Comparison of ENCODE assay signal across 2 cellular contexts in the genomic region with DNA sequence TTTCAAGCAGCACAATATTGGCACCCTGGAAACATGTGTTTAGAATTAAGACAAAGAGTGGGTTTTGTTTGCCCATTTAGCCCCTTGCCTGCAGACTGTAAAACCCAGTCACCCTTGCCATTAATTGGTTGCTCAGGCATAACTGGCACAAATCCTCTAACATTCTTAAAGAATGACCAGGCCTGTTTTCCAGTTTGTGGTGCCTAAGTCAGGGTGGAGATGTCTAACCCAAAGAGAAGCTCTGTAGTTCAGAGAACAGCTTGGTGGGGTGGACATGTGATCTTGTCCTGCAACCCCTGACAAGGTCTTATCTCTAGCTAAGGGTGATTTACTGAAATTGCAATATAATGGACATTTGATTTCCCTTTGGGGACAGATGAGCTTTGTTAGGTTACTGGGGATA.
TF ChIP-seq lines count a peak whose summit lies in the region.

No MANE protein-coding gene starts in this region.

TF ChIP-seq in HEK293, 187 proteins besides CTCF, POLR2A, EP300 and RAD21 (continued from another document):
- peak; percentile 79 for TF ChIP-seq GLIS1 (tag by site-specific recombination; IDR thresholded peaks at IDR 0.05)
- peak; percentile 76 for TF ChIP-seq ZNF843 (tag by site-specific recombination; IDR thresholded peaks at IDR 0.05)
- peak; percentile 62; the same call in 1 of the 2 replicates for TF ChIP-seq ZNF501 (tag by site-specific recombination; IDR thresholded peaks at IDR 0.05)
- TF ChIP-seq WT1 (tag by site-specific recombination; IDR thresholded peaks at IDR 0.05): 0 out of 2 replicates have a peak, but pooled peaks have one; percentile 35
- TF ChIP-seq ZNF701 (tag by site-specific recombination; IDR thresholded peaks at IDR 0.05): no peak
- no peak for TF ChIP-seq ZBTB21 (tag by site-specific recombination; IDR thresholded peaks at IDR 0.05)
- TF ChIP-seq ZBTB8A (tag by site-specific recombination; IDR thresholded peaks at IDR 0.05): peak; percentile 15; the same call in 1 of the 2 replicates
- peak; percentile 73 for TF ChIP-seq OSR2 (tag by site-specific recombination; IDR thresholded peaks at IDR 0.05)
- TF ChIP-seq, protein P1, sequence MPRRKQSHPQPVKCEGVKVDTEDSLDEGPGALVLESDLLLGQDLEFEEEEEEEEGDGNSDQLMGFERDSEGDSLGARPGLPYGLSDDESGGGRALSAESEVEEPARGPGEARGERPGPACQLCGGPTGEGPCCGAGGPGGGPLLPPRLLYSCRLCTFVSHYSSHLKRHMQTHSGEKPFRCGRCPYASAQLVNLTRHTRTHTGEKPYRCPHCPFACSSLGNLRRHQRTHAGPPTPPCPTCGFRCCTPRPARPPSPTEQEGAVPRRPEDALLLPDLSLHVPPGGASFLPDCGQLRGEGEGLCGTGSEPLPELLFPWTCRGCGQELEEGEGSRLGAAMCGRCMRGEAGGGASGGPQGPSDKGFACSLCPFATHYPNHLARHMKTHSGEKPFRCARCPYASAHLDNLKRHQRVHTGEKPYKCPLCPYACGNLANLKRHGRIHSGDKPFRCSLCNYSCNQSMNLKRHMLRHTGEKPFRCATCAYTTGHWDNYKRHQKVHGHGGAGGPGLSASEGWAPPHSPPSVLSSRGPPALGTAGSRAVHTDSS (tag by site-specific recombination; IDR thresholded peaks at IDR 0.05): no peak
- TF ChIP-seq ZSCAN16 (tag by site-specific recombination; IDR thresholded peaks at IDR 0.05): no peak
- no peak for TF ChIP-seq ZNF37A (tag by site-specific recombination; IDR thresholded peaks at IDR 0.05)

TF ChIP-seq in SK-N-SH, 30 proteins besides CTCF, POLR2A, EP300 and RAD21 (continued from another document):
- TF ChIP-seq, protein P2, sequence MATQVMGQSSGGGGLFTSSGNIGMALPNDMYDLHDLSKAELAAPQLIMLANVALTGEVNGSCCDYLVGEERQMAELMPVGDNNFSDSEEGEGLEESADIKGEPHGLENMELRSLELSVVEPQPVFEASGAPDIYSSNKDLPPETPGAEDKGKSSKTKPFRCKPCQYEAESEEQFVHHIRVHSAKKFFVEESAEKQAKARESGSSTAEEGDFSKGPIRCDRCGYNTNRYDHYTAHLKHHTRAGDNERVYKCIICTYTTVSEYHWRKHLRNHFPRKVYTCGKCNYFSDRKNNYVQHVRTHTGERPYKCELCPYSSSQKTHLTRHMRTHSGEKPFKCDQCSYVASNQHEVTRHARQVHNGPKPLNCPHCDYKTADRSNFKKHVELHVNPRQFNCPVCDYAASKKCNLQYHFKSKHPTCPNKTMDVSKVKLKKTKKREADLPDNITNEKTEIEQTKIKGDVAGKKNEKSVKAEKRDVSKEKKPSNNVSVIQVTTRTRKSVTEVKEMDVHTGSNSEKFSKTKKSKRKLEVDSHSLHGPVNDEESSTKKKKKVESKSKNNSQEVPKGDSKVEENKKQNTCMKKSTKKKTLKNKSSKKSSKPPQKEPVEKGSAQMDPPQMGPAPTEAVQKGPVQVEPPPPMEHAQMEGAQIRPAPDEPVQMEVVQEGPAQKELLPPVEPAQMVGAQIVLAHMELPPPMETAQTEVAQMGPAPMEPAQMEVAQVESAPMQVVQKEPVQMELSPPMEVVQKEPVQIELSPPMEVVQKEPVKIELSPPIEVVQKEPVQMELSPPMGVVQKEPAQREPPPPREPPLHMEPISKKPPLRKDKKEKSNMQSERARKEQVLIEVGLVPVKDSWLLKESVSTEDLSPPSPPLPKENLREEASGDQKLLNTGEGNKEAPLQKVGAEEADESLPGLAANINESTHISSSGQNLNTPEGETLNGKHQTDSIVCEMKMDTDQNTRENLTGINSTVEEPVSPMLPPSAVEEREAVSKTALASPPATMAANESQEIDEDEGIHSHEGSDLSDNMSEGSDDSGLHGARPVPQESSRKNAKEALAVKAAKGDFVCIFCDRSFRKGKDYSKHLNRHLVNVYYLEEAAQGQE (IDR thresholded peaks at IDR 0.05; ENCODE audit: low read depth, low read length): no peak
- TF ChIP-seq MXI1 (IDR thresholded peaks at IDR 0.05; ENCODE audit: low read depth, low read length): peak; percentile 63
- TF ChIP-seq, protein P3, sequence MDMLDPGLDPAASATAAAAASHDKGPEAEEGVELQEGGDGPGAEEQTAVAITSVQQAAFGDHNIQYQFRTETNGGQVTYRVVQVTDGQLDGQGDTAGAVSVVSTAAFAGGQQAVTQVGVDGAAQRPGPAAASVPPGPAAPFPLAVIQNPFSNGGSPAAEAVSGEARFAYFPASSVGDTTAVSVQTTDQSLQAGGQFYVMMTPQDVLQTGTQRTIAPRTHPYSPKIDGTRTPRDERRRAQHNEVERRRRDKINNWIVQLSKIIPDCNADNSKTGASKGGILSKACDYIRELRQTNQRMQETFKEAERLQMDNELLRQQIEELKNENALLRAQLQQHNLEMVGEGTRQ (IDR thresholded peaks at IDR 0.05; ENCODE audit: borderline replicate concordance, low read depth, low read length): peak; percentile 19; the same call in 1 of the 2 replicates
- TF ChIP-seq GABPA (IDR thresholded peaks at IDR 0.05; ENCODE audit: low read depth): no peak
- no peak for TF ChIP-seq ELF1 (IDR thresholded peaks at IDR 0.05)
- TF ChIP-seq GATA2 (CRISPR knock-in tag; IDR thresholded peaks at IDR 0.05): peak; percentile 91
- peak; percentile 46; the same call in 1 of the 2 replicates for TF ChIP-seq RCOR1 (IDR thresholded peaks at IDR 0.05; ENCODE audit: low read length)
- no peak for TF ChIP-seq YY1 (IDR thresholded peaks at IDR 0.05; ENCODE audit: low read depth)
- TF ChIP-seq TAF1 (IDR thresholded peaks at IDR 0.05; ENCODE audit: borderline replicate concordance, low read depth, low read length): no peak
- no peak for TF ChIP-seq SIN3A (IDR thresholded peaks at IDR 0.05; ENCODE audit: borderline replicate concordance, low read depth, low read length)
- TF ChIP-seq TCF12 (IDR thresholded peaks at IDR 0.05): peak; percentile 95
- peak; percentile 52; the same call in 1 of the 2 replicates for TF ChIP-seq RXRA (IDR thresholded peaks at IDR 0.05; ENCODE audit: borderline replicate concordance, low read depth)
- peak; percentile 48; the same call in 1 of the 2 replicates for TF ChIP-seq TEAD4 (IDR thresholded peaks at IDR 0.05; ENCODE audit: borderline replicate concordance, insufficient read depth)
- 0 out of 2 replicates have a peak, but pooled peaks have one; percentile 39 for TF ChIP-seq RFX5 (IDR thresholded peaks at IDR 0.05; ENCODE audit: low read length)
- TF ChIP-seq, protein P4, sequence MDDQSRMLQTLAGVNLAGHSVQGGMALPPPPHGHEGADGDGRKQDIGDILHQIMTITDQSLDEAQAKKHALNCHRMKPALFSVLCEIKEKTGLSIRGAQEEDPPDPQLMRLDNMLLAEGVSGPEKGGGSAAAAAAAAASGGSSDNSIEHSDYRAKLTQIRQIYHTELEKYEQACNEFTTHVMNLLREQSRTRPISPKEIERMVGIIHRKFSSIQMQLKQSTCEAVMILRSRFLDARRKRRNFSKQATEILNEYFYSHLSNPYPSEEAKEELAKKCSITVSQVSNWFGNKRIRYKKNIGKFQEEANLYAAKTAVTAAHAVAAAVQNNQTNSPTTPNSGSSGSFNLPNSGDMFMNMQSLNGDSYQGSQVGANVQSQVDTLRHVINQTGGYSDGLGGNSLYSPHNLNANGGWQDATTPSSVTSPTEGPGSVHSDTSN (IDR thresholded peaks at IDR 0.05): peak; percentile 76
- TF ChIP-seq, protein P5, sequence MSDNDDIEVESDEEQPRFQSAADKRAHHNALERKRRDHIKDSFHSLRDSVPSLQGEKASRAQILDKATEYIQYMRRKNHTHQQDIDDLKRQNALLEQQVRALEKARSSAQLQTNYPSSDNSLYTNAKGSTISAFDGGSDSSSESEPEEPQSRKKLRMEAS (IDR thresholded peaks at IDR 0.05; ENCODE audit: low read depth): no peak
- 0 out of 2 replicates have a peak, but pooled peaks have one; percentile 29 for TF ChIP-seq FOXJ3 (CRISPR knock-in tag; IDR thresholded peaks at IDR 0.05)
- peak; percentile 73 for TF ChIP-seq NFIC (IDR thresholded peaks at IDR 0.05; ENCODE audit: borderline replicate concordance)
- peak; percentile 73; the same call in 1 of the 2 replicates for TF ChIP-seq FOSL2 (IDR thresholded peaks at IDR 0.05; ENCODE audit: borderline replicate concordance, low read depth)
- TF ChIP-seq, protein P6, sequence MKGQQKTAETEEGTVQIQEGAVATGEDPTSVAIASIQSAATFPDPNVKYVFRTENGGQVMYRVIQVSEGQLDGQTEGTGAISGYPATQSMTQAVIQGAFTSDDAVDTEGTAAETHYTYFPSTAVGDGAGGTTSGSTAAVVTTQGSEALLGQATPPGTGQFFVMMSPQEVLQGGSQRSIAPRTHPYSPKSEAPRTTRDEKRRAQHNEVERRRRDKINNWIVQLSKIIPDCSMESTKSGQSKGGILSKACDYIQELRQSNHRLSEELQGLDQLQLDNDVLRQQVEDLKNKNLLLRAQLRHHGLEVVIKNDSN (IDR thresholded peaks at IDR 0.05; ENCODE audit: borderline replicate concordance, low read depth): peak; percentile 47
- TF ChIP-seq CHD2 (IDR thresholded peaks at IDR 0.05; ENCODE audit: low read length, partially characterized antibody): peak; percentile 48
- peak; percentile 81 for TF ChIP-seq JUND (IDR thresholded peaks at IDR 0.05)
